1 cellular context compared by ENCODE assay signal in genomic region chr11:131694526-131695424, GRCh38.
TF ChIP-seq lines count a peak whose summit lies in the region.

No MANE protein-coding gene starts in this region.

TF ChIP-seq in H1, 55 proteins besides CTCF, POLR2A, EP300 and RAD21 (continued from another document):
- TF ChIP-seq YY1 (IDR thresholded peaks at IDR 0.05; ENCODE audit: low read depth, low read length): peak; percentile 37; the same call in 1 of the 2 replicates
- TF ChIP-seq MAX (IDR thresholded peaks at IDR 0.05): peak; percentile 84
- 0 out of 2 replicates have a peak, but pooled peaks have one; percentile 30 for TF ChIP-seq JUND (IDR thresholded peaks at IDR 0.05; ENCODE audit: low read length)
- no peak for TF ChIP-seq EZH2 (IDR thresholded peaks at IDR 0.05; ENCODE audit: low read depth, low read length, severe bottlenecking)
- TF ChIP-seq TBP (IDR thresholded peaks at IDR 0.05; ENCODE audit: low read depth, low read length): peak; percentile 21; the same call in 1 of the 2 replicates
- TF ChIP-seq KDM4A (IDR thresholded peaks at IDR 0.05; ENCODE audit: low read depth, low read length, severe bottlenecking): no peak
- TF ChIP-seq ASH2L (IDR thresholded peaks at IDR 0.05; ENCODE audit: low read length): peak; percentile 52
- no peak for TF ChIP-seq RNF2 (IDR thresholded peaks at IDR 0.05; ENCODE audit: borderline replicate concordance, low read depth, low read length, missing control alignments, poor library complexity, severe bottlenecking)
- no peak for TF ChIP-seq MAFK (IDR thresholded peaks at IDR 0.05; ENCODE audit: low read depth, low read length)
- TF ChIP-seq HDAC2 (IDR thresholded peaks at IDR 0.05; ENCODE audit: borderline replicate concordance in 1 of 2, low read depth in 2 of 2, low read length in 2 of 2): no peak
- TF ChIP-seq SP4 (IDR thresholded peaks at IDR 0.05; ENCODE audit: low read length): no peak
- peak; percentile 97 for TF ChIP-seq E2F6 (IDR thresholded peaks at IDR 0.05)
TF ChIP-seq in H1: peak in this region for 6.
